In the genomic region with DNA sequence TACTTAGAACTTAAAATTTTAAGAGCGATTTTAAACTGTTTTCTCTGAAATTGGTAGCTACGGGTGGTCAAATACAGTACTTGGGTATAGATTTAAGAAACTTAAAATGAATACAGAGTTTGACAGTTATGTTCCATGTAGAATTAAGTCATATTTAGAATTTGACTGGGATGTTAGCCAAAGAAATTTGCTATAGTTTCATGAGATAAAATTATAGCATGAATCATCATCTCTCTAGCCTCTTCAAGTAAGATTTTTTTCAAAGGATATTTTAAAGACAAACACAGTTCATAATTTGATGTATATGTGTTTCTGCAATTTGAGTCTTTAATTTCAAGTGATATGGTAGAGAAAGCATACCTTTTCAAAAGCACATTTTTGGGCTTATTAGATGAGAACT, we compare ENCODE assay signal across 21 cellular contexts.
"Had no signal": no experiment of that assay in that cellular context is flagged by ENCODE, and none has a peak within 500 bp of the region (broad histone marks: within the 10 kb centered on the region; RNA-seq: fewer than 3 reads in every experiment).

No MANE protein-coding gene starts in this region.

- H3K4me2 ChIP-seq: smooth muscle cell had no signal

- H3K4me1 Mint-ChIP-seq: WTC11 had no signal

- FAIRE-seq: frontal cortex had no signal

- H3K4me3 ChIP-seq: esophagus squamous epithelium, ovary, psoas muscle, right lobe of liver, smooth muscle cell had no signal

- DNase-seq: activated CD4-positive, alpha-beta memory T cell treated with anti-CD3 and anti-CD28 coated beads, Interleukin-2, amount 10 ng/mL, durations not matched to agents 7 days and 5 days; activated CD4-positive, alpha-beta T cell treated with anti-CD3 and anti-CD28 coated beads for 36 hours; activated CD8-positive, alpha-beta memory T cell treated with anti-CD3 and anti-CD28 coated beads, Interleukin-2, amount 10 ng/mL, durations not matched to agents 7 days and 5 days; activated naive CD4-positive, alpha-beta T cell treated with anti-CD3 and anti-CD28 coated beads for 36 hours; aorta; cerebellar nuclear complex; effector memory CD8-positive, alpha-beta T cell; esophagus squamous epithelium; kidney glomerular epithelial cell; left ventricle myocardium superior; mesenchymal stem cell; naive thymus-derived CD8-positive, alpha-beta T cell; ovary; psoas muscle; right lobe of liver; stimulated activated CD4-positive, alpha-beta T cell treated with anti-CD3 and anti-CD28 coated beads, Interleukin-4, amount 100 ng/mL, for 24 hours; T-cell had no signal

- H3K4me3 Mint-ChIP-seq: activated CD4-positive, alpha-beta memory T cell treated with anti-CD3 and anti-CD28 coated beads, Interleukin-2, amount 10 ng/mL, durations not matched to agents 7 days and 5 days; activated CD4-positive, alpha-beta T cell treated with anti-CD3 and anti-CD28 coated beads for 36 hours; activated CD8-positive, alpha-beta memory T cell treated with anti-CD3 and anti-CD28 coated beads, Interleukin-2, amount 10 ng/mL, durations not matched to agents 7 days and 5 days; activated naive CD4-positive, alpha-beta T cell treated with anti-CD3 and anti-CD28 coated beads for 36 hours; effector memory CD8-positive, alpha-beta T cell; naive thymus-derived CD8-positive, alpha-beta T cell; stimulated activated memory B cell treated with anti-CD40 and anti-IgM and Interleukin-4, amounts not matched to agents 10 μg/mL and 1 μg/mL and 100 μg/mL, for 72 hours; T-cell; WTC11 had no signal

- H3K27me3 ChIP-seq: ovary, right lobe of liver had no signal

- H3K36me3 ChIP-seq: esophagus squamous epithelium, ovary, right lobe of liver had no signal

- H3K36me3 Mint-ChIP-seq: activated CD8-positive, alpha-beta memory T cell treated with anti-CD3 and anti-CD28 coated beads, Interleukin-2, amount 10 ng/mL, durations not matched to agents 7 days and 5 days; stimulated activated memory B cell treated with anti-CD40 and anti-IgM and Interleukin-4, amounts not matched to agents 10 μg/mL and 1 μg/mL and 100 μg/mL, for 72 hours; T-cell; WTC11 had no signal

- ATAC-seq: activated CD4-positive, alpha-beta T cell treated with anti-CD3 and anti-CD28 coated beads for 36 hours; activated CD8-positive, alpha-beta memory T cell treated with anti-CD3 and anti-CD28 coated beads, Interleukin-2, amount 10 ng/mL, durations not matched to agents 7 days and 5 days; effector memory CD8-positive, alpha-beta T cell; left ventricle myocardium superior; naive thymus-derived CD8-positive, alpha-beta T cell; psoas muscle; right lobe of liver; stimulated activated memory B cell treated with anti-CD40 and anti-IgM and Interleukin-4, amounts not matched to agents 10 μg/mL and 1 μg/mL and 100 μg/mL, for 72 hours; T-cell; WTC11 had no signal

- H3K4me1 ChIP-seq: esophagus squamous epithelium, psoas muscle had no signal

- H3K9me3 Mint-ChIP-seq: activated CD4-positive, alpha-beta memory T cell treated with anti-CD3 and anti-CD28 coated beads, Interleukin-2, amount 10 ng/mL, durations not matched to agents 7 days and 5 days; activated naive CD4-positive, alpha-beta T cell treated with anti-CD3 and anti-CD28 coated beads for 36 hours; effector memory CD8-positive, alpha-beta T cell; naive thymus-derived CD8-positive, alpha-beta T cell; stimulated activated memory B cell treated with anti-CD40 and anti-IgM and Interleukin-4, amounts not matched to agents 10 μg/mL and 1 μg/mL and 100 μg/mL, for 72 hours; T-cell; WTC11 had no signal

- H3K9me3 ChIP-seq: esophagus squamous epithelium, ovary, psoas muscle, right lobe of liver had no signal

- H3K27ac ChIP-seq: esophagus squamous epithelium, ovary, psoas muscle, right lobe of liver had no signal

- H3K27ac Mint-ChIP-seq: activated CD4-positive, alpha-beta memory T cell treated with anti-CD3 and anti-CD28 coated beads, Interleukin-2, amount 10 ng/mL, durations not matched to agents 7 days and 5 days; activated CD4-positive, alpha-beta T cell treated with anti-CD3 and anti-CD28 coated beads for 36 hours; activated CD8-positive, alpha-beta memory T cell treated with anti-CD3 and anti-CD28 coated beads, Interleukin-2, amount 10 ng/mL, durations not matched to agents 7 days and 5 days; activated naive CD4-positive, alpha-beta T cell treated with anti-CD3 and anti-CD28 coated beads for 36 hours; effector memory CD8-positive, alpha-beta T cell; stimulated activated memory B cell treated with anti-CD40 and anti-IgM and Interleukin-4, amounts not matched to agents 10 μg/mL and 1 μg/mL and 100 μg/mL, for 72 hours; T-cell; WTC11 had no signal
